Comparison of ENCODE assay signal across 12 cellular contexts in genomic region chr6:41021832-41022231, GRCh38. TPM values are rescaled to one million over a fixed set of nuclear protein-coding genes. Genes with fewer than 3 reads are reported as not detected.
DNase-seq lines count a peak whose midpoint lies in the region; ATAC-seq and TF ChIP-seq lines count a peak whose summit lies in the region.
"Had no signal": no experiment of that assay in that cellular context is flagged by ENCODE, and none has a peak within 500 bp of the region (broad histone marks: within the 10 kb centered on the region; RNA-seq: fewer than 3 reads in every experiment).

No MANE protein-coding gene starts in this region.

- TF ChIP-seq POLR2A in breast epithelium (IDR thresholded peaks at IDR 0.05) (no peak), right lobe of liver (IDR thresholded peaks at IDR 0.05) (no peak)

- H3K27ac ChIP-seq in breast epithelium (peak overlapping the region; percentile 65 to 68), right lobe of liver (no peak overlapping the region)

- ATAC-seq in right lobe of liver (peak; percentile 39 to 51 (median 46)), GM21423 (IDR thresholded peaks at IDR 0.05; ENCODE audit: unreplicated experiment) (no peak), HG03135 (IDR thresholded peaks at IDR 0.05; ENCODE audit: unreplicated experiment) (no peak)
- ATAC-seq: stimulated activated naive CD8-positive, alpha-beta T cell treated with anti-CD3 and anti-CD28 coated beads, Interleukin-15, amount 100 ng/mL, for 72 hours had no signal

- TF ChIP-seq CTCF in breast epithelium (IDR thresholded peaks at IDR 0.05) (no peak), right lobe of liver (IDR thresholded peaks at IDR 0.05) (peak in 1 of 4 donors; percentile 19)

- WGBS in right lobe of liver (ENCODE audit: insufficient coverage, low coverage, low lambda C conversion rate, missing lambda C conversion rate) = no CpG with 5 or more reads among the region's 3 CpGs

- H3K36me3 ChIP-seq in breast epithelium (no peaks in the 10 kb centered on the region), right lobe of liver (no peaks in the 10 kb centered on the region)

- H3K27me3 ChIP-seq in breast epithelium (no peaks in the 10 kb centered on the region), right lobe of liver (no peaks in the 10 kb centered on the region)

- no peaks in the 10 kb centered on the region for H3K9me3 ChIP-seq in breast epithelium
- no peaks in the 10 kb centered on the region for H3K9me3 ChIP-seq in right lobe of liver

- intact Hi-C loops in breast epithelium (cut with DNase I; ENCODE audit: low total_unique reads) (no loop called here), right lobe of liver (cut with DNase I) (no loop called here)

- peaks cover 0 to 4% of the 10 kb centered on the region in 2 donors for H3K4me1 ChIP-seq in breast epithelium
- no peaks in the 10 kb centered on the region for H3K4me1 ChIP-seq in right lobe of liver

- peak; percentile 21 for DNase-seq in COLO668 (lab: John Stamatoyannopoulos, UW; ENCODE audit: unreplicated experiment)
- DNase-seq in LHCN-M2 (ENCODE audit: low read depth) = peak; percentile 30
- DNase-seq in breast epithelium (ENCODE audit: low spot score in 2 of 2) = peak in 1 of 2 donors; percentile 30
- no peak for DNase-seq in right lobe of liver
- no peak for DNase-seq in midbrain (lab: John Stamatoyannopoulos, UW)
- DNase-seq in activated CD4-positive, alpha-beta T cell treated with anti-CD3 and anti-CD28 coated beads for 1 hour = no peak
- DNase-seq: activated CD4-positive, alpha-beta T cell treated with anti-CD3 and anti-CD28 coated beads, Interleukin-2, amount 50 U/mL, for 4 hours; NCI-H187; stimulated activated naive CD8-positive, alpha-beta T cell treated with anti-CD3 and anti-CD28 coated beads, Interleukin-15, amount 100 ng/mL, for 72 hours had no signal

- H3K4me3 ChIP-seq in breast epithelium (no peak overlapping the region), right lobe of liver (no peak overlapping the region)

RNA-seq across cellular contexts. Expression of gene UNC5CL, which starts 17.2 kb away (rescaled TPM):
- under 0.01 TPM in 1 of 2 replicates, not detected in the other for total RNA-seq in LHCN-M2 (2014; rRNA removed)
- 0.01 TPM for polyA plus RNA-seq in LHCN-M2 (2012)
- 1 to 10 TPM; 1.1 to 2.0 (median 1.8) TPM for total RNA-seq in breast epithelium
- total RNA-seq in right lobe of liver = 10 to 100 TPM in 4 of 6 experiments, 1 to 10 TPM in 2; 5.0 to 35.7 (median 13.5) TPM

RNA-seq across cellular contexts. Expression of gene TSPO2, which starts 20.4 kb away (rescaled TPM):
- total RNA-seq in LHCN-M2 (2014; rRNA removed) (not detected in 2 replicates), breast epithelium (not detected), right lobe of liver (under 1 TPM; 0.22 to 0.86 (median 0.52) TPM)
- polyA plus RNA-seq in LHCN-M2 (2012) = not detected
- total RNA-seq: progenitor cell of endocrine pancreas had no signal

RNA-seq across cellular contexts. Expression of gene APOBEC2, which starts 31.2 kb away (rescaled TPM):
- 0.63 TPM in 1 of 2 replicates, not detected in the other for total RNA-seq in LHCN-M2 (2014; rRNA removed)
- polyA plus RNA-seq in LHCN-M2 (2012) = not detected
- not detected for total RNA-seq in breast epithelium
- total RNA-seq in right lobe of liver = not detected

RNA-seq across cellular contexts. Expression of gene OARD1, which starts 50.3 kb away (rescaled TPM):
- total RNA-seq in LHCN-M2 (2014; rRNA removed) (10.3 and 12.8 TPM in 2 replicates), breast epithelium (10 to 100 TPM; 17.0 to 26.2 (median 22.3) TPM), right lobe of liver (10 to 100 TPM; 14.8 to 26.2 (median 21.7) TPM)
- polyA plus RNA-seq in LHCN-M2 (2012) = 14.9 TPM

RNA-seq across cellular contexts. Expression of gene NFYA, which starts 50.9 kb away (rescaled TPM):
- total RNA-seq in LHCN-M2 (2014; rRNA removed) (15.8 and 18.8 TPM in 2 replicates), breast epithelium (10 to 100 TPM; 28.6 to 33.4 (median 29.8) TPM), right lobe of liver (10 to 100 TPM in 1 of 6 experiments, 1 to 10 TPM in 5; 6.4 to 11.7 (median 7.7) TPM)
- 12.4 TPM for polyA plus RNA-seq in LHCN-M2 (2012)

Comparison
In these comparisons a context has a peak if more than half of its experiments do, and no peak if none do; other contexts are left out.
1. DNase-seq: peak in COLO668 (single experiment) and LHCN-M2 (single experiment); none in right lobe of liver (0 of 3), midbrain (single experiment) and activated CD4-positive, alpha-beta T cell treated with anti-CD3 and anti-CD28 coated beads for 1 hour (single experiment).
2. H3K27ac ChIP-seq: peak in breast epithelium (2 of 2); none in right lobe of liver (0 of 3).
3. ATAC-seq: peak in right lobe of liver (4 of 4); none in GM21423 (single experiment) and HG03135 (single experiment).